Comparison of ENCODE assay signal across 16 cellular contexts in the genomic region with DNA sequence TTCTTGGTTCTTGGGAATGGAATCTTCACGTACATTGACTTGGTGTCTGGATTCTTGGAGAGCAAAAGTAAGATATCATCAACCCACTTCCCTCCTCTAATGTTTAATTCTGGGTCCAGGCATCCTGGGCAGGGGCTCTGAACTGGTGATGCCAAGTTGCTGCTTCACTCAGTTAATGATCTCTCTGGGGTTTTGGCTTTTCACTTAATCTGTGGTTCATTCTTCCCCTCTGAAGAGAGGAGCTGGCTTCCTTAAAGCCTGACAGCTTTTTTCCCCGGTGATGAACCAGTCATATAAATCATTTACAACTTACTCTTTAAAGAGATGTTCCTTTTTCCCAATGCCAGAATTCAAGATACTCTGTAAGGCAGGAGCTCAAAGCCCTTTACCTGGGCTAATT.
A peak's percentile ranks its signal among the peaks of the same experiment; 100 is the strongest.
DNase-seq lines count a peak whose midpoint lies in the region; ATAC-seq and TF ChIP-seq lines count a peak whose summit lies in the region.
"Had no signal": no experiment of that assay in that cellular context is flagged by ENCODE, and none has a peak within 500 bp of the region (broad histone marks: within the 10 kb centered on the region; RNA-seq: fewer than 3 reads in every experiment).

No MANE protein-coding gene starts in this region.

- peaks cover 14% of the 10 kb centered on the region for H3K36me3 Mint-ChIP-seq in Caco-2 (ENCODE audit: insufficient read depth, unreplicated experiment)

- no peak overlapping the region for H2BK120ac ChIP-seq in mesenchymal stem cell (ENCODE audit: low read depth, low read length)

- no peak overlapping the region for H3K18ac ChIP-seq in mesenchymal stem cell (ENCODE audit: low read depth in 1 of 2, low read length in 2 of 2)

- H3K4me1 ChIP-seq in Caco-2 (peaks cover 56% of the 10 kb centered on the region), mesenchymal stem cell (ENCODE audit: control insufficient read depth, insufficient read depth, low read depth, low read length) (peaks cover 2% of the 10 kb centered on the region), mucosa of descending colon (ENCODE audit: low read depth) (peaks cover 39% of the 10 kb centered on the region)

- H3K27ac Mint-ChIP-seq in Caco-2 (ENCODE audit: unreplicated experiment): peak overlapping the region; percentile 19
- H3K27ac Mint-ChIP-seq: CD4-positive, alpha-beta T cell had no signal

- peaks cover 25% of the 10 kb centered on the region for H3K79me1 ChIP-seq in mesenchymal stem cell (replicated peaks; ENCODE audit: low read length, poor library complexity, severe bottlenecking)

- H4K8ac ChIP-seq in mesenchymal stem cell (ENCODE audit: low read length): no peak overlapping the region

- no peaks in the 10 kb centered on the region for H3K9me3 ChIP-seq in Caco-2
- H3K9me3 ChIP-seq in mesenchymal stem cell (ENCODE audit: control insufficient read depth, low read length): no peaks in the 10 kb centered on the region
- H3K9me3 ChIP-seq in mucosa of descending colon: no peaks in the 10 kb centered on the region

- intact Hi-C loops in Caco-2 (cut with micrococcal nuclease; ENCODE audit: unreplicated experiment): no loop called here
- intact Hi-C loops in mucosa of descending colon (cut with DNase I, micrococcal nuclease): no loop called here

- H2AFZ ChIP-seq in mesenchymal stem cell (ENCODE audit: low read depth, low read length): no peak overlapping the region

- H3K14ac ChIP-seq in mesenchymal stem cell (ENCODE audit: low read length in 2 of 2): no peak overlapping the region

- H2AK5ac ChIP-seq in mesenchymal stem cell (ENCODE audit: low read length, severe bottlenecking): peak overlapping the region; percentile 83

- no peak overlapping the region for H3K4me3 Mint-ChIP-seq in Caco-2 (ENCODE audit: unreplicated experiment)
- H3K4me3 Mint-ChIP-seq: CD4-positive, alpha-beta T cell had no signal

- no peak overlapping the region for H2BK12ac ChIP-seq in mesenchymal stem cell (ENCODE audit: low read length in 2 of 2)

- no peaks in the 10 kb centered on the region for H3K27me3 ChIP-seq in Caco-2 (replicated peaks; ENCODE audit: control insufficient read depth, insufficient read depth, low read length)
- H3K27me3 ChIP-seq in mesenchymal stem cell (ENCODE audit: control insufficient read depth in 1 of 2, insufficient read depth in 1 of 2, low read length in 2 of 2): no peaks in the 10 kb centered on the region

- H3K4me2 ChIP-seq in mesenchymal stem cell (ENCODE audit: low read length, poor library complexity, severe bottlenecking): no peak overlapping the region

- CTCF ChIA-PET in Caco-2 (lab: Charles Lee): no interaction called here

- ATAC-seq in GM19043 (IDR thresholded peaks at IDR 0.05; ENCODE audit: low read depth, unreplicated experiment) (peak; percentile 59), HG03354 (IDR thresholded peaks at IDR 0.05; ENCODE audit: poor library complexity, severe bottlenecking, unreplicated experiment) (peak; percentile 76), HG02973 (IDR thresholded peaks at IDR 0.05; ENCODE audit: unreplicated experiment) (no peak), mucosa of descending colon (no peak)
- ATAC-seq: K562 had no signal

- peak overlapping the region; percentile 50 for H3K27ac ChIP-seq in mesenchymal stem cell (ENCODE audit: low read length, poor library complexity, severe bottlenecking)

- no peak overlapping the region for H3K9ac ChIP-seq in mesenchymal stem cell (ENCODE audit: low read length)

- no peak overlapping the region for H2BK5ac ChIP-seq in mesenchymal stem cell (ENCODE audit: low read depth, low read length, poor library complexity, severe bottlenecking)

- H3K4me1 Mint-ChIP-seq in Caco-2 (ENCODE audit: low read depth, unreplicated experiment): peaks cover 38% of the 10 kb centered on the region

- DNase-seq in Caco-2 (no peak), mesenchymal stem cell (no peak), mucosa of descending colon (no peak)
- no peak for DNase-seq in NK-92 treated with Interleukin-12 subunit alpha and Interleukin-12 subunit beta, amount 100 ng/mL, for 24 hours (lab: John Stamatoyannopoulos, UW)
- DNase-seq: CD4-positive, alpha-beta T cell; DMS79 treated with DMSO at 0.1 percent for 48 hours; H7; NCI-H1092 treated with DMSO at 0.1 percent for 48 hours; NCI-H187 treated with DMSO at 0.1 percent for 48 hours; NCI-H2171 treated with DMSO at 0.1 percent for 48 hours; NCI-H510A; NCI-H82 had no signal

- 89% methylated on average over 2 of the region's 2 CpGs for WGBS in mesenchymal stem cell

- no peak overlapping the region for H3K23ac ChIP-seq in mesenchymal stem cell (ENCODE audit: low read length in 2 of 2)

- no peak overlapping the region for H3K4ac ChIP-seq in mesenchymal stem cell (ENCODE audit: low read depth in 1 of 2, low read length in 2 of 2)

- H3K4me3 ChIP-seq in Caco-2 (ENCODE audit: low read depth, low read length) (no peak overlapping the region), mesenchymal stem cell (ENCODE audit: insufficient read depth in 1 of 2, low read depth in 1 of 2, low read length in 2 of 2) (no peak overlapping the region), mucosa of descending colon (no peak overlapping the region)
- H3K4me3 ChIP-seq: K562 had no signal

- no TSS peak for BruUV-seq in Caco-2 (replicated peaks; lab: Mats Ljungman, UMichigan)

- no peak overlapping the region for H2BK15ac ChIP-seq in mesenchymal stem cell (ENCODE audit: low read depth, poor library complexity, severe bottlenecking)

- TF ChIP-seq CTCF in Caco-2 (IDR thresholded peaks at IDR 0.05; ENCODE audit: insufficient read depth in 1 of 2, low read depth in 1 of 2, low read length in 1 of 2, severe bottlenecking in 1 of 2, unreplicated experiment in 1 of 2): no peak
- TF ChIP-seq CTCF in mucosa of descending colon (IDR thresholded peaks at IDR 0.05): no peak

- no peak overlapping the region for H4K91ac ChIP-seq in mesenchymal stem cell (ENCODE audit: low read length)

- no peaks in the 10 kb centered on the region for H3K36me3 ChIP-seq in Caco-2 (ENCODE audit: control insufficient read depth, insufficient read depth, low read length)
- no peaks in the 10 kb centered on the region for H3K36me3 ChIP-seq in mesenchymal stem cell (ENCODE audit: control insufficient read depth in 1 of 2, insufficient read depth in 2 of 2, low read depth in 1 of 2, low read length in 2 of 2)
- no peaks in the 10 kb centered on the region for H3K36me3 ChIP-seq in mucosa of descending colon (ENCODE audit: low read depth)

- POLR2A ChIA-PET in Caco-2 (lab: Charles Lee): interaction anchor here (0.6 kb wide), 1 partner anchor 80 kb away, joined by 3 read pairs; no protein-coding TSS in a partner anchor

- peaks cover 5% of the 10 kb centered on the region for H3K9me3 Mint-ChIP-seq in Caco-2 (ENCODE audit: unreplicated experiment)
- H3K9me3 Mint-ChIP-seq: CD4-positive, alpha-beta T cell had no signal

- no peaks in the 10 kb centered on the region for H3K27me3 Mint-ChIP-seq in Caco-2 (ENCODE audit: insufficient read depth, unreplicated experiment)
- H3K27me3 Mint-ChIP-seq: CD4-positive, alpha-beta T cell had no signal

Comparison
In these comparisons a context has a peak if more than half of its experiments do, and no peak if none do; other contexts are left out.
1. ATAC-seq: peak in GM19043 (single experiment) and HG03354 (single experiment); none in HG02973 (single experiment) and mucosa of descending colon (single experiment).